ENCODE assay signal across 30 cellular contexts in the genomic region with DNA sequence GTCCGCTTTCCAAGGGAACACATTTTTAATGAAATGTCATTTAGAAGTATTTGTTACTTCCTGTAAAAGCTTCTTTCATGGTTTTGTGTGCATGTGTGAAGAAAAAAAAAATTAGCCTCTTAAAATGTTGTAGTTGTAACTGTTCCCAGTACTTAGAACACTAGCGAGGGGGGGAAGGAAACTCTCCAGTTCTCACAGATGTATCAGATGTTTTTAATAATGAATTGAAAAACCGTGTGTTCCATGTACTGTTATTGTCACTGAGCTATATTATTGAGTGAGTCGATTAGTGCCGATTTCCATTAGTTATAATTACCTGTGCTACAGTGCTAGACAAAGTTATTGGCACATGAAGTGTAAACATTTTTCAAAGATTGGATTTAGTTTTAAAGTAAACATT.
DNase-seq lines count a peak whose midpoint lies in the region; ATAC-seq and TF ChIP-seq lines count a peak whose summit lies in the region.
"Had no signal": no experiment of that assay in that cellular context is flagged by ENCODE, and none has a peak within 500 bp of the region (broad histone marks: within the 10 kb centered on the region; RNA-seq: fewer than 3 reads in every experiment).

No MANE protein-coding gene starts in this region.

- H3K27ac Mint-ChIP-seq in Calu3 (ENCODE audit: unreplicated experiment), result no peak overlapping the region
- H3K27ac Mint-ChIP-seq: activated CD4-positive, alpha-beta memory T cell treated with anti-CD3 and anti-CD28 coated beads, Interleukin-2, amount 10 ng/mL, durations not matched to agents 7 days and 5 days; activated naive CD4-positive, alpha-beta T cell treated with anti-CD3 and anti-CD28 coated beads for 36 hours; CD8-positive, alpha-beta T cell; dendritic cell treated with granulocyte-macrophage colony-stimulating factor and Interleukin-4, amounts not matched to agents 40 ng/mL and 50 ng/mL, for 4 days had no signal

- no peak overlapping the region for H3K4me3 ChIP-seq in fibroblast of the aortic adventitia (ENCODE audit: low read depth, low read length)
- H3K4me3 ChIP-seq: A549, body of pancreas, esophagus squamous epithelium, right atrium auricular region had no signal

- no peaks in the 10 kb centered on the region for H3K36me3 Mint-ChIP-seq in activated T-cell treated with anti-CD3 and anti-CD28 coated beads, Interleukin-2, amount 50 U/mL, for 4 hours (ENCODE audit: insufficient read depth)
- H3K36me3 Mint-ChIP-seq in Calu3 (ENCODE audit: insufficient read depth, unreplicated experiment), result no peaks in the 10 kb centered on the region
- H3K36me3 Mint-ChIP-seq: CD8-positive, alpha-beta T cell had no signal

- BruUV-seq in Calu3 (replicated peaks; lab: Mats Ljungman, UMichigan), result no TSS peak

- no peaks in the 10 kb centered on the region for H3K4me1 Mint-ChIP-seq in activated T-cell treated with anti-CD3 and anti-CD28 coated beads, Interleukin-2, amount 50 U/mL, for 4 hours (ENCODE audit: low read depth)
- no peaks in the 10 kb centered on the region for H3K4me1 Mint-ChIP-seq in Calu3 (ENCODE audit: low read depth, unreplicated experiment)
- H3K4me1 Mint-ChIP-seq: activated CD4-positive, alpha-beta memory T cell treated with anti-CD3 and anti-CD28 coated beads, Interleukin-2, amount 10 ng/mL, durations not matched to agents 7 days and 5 days; central memory CD8-positive, alpha-beta T cell had no signal

- DNase-seq in NOMO-1 treated with DMSO at 0.1 percent for 48 hours (lab: John Stamatoyannopoulos, UW; ENCODE audit: unreplicated experiment), result peak; percentile 8
- DNase-seq in NOMO-1 treated with dmso at 0.1 percent for 144 hours (lab: John Stamatoyannopoulos, UW; ENCODE audit: unreplicated experiment), result no peak
- peak; percentile 14 for DNase-seq in fibroblast of the aortic adventitia (ENCODE audit: low read depth)
- DNase-seq in activated T-cell treated with anti-CD3 and anti-CD28 coated beads, Interleukin-2, amount 50 U/mL, for 4 hours, result no peak
- DNase-seq in Calu3, result no peak
- DNase-seq: activated CD4-positive, alpha-beta memory T cell treated with anti-CD3 and anti-CD28 coated beads, Interleukin-2, amount 10 ng/mL, durations not matched to agents 7 days and 5 days; activated CD4-positive, alpha-beta T cell treated with anti-CD3 and anti-CD28 coated beads for 1 hour; activated CD8-positive, alpha-beta memory T cell treated with anti-CD3 and anti-CD28 coated beads, Interleukin-2, amount 50 U/mL, for 4 hours; activated naive CD4-positive, alpha-beta T cell treated with anti-CD3 and anti-CD28 coated beads for 36 hours; body of pancreas; CD8-positive, alpha-beta T cell; esophagus squamous epithelium; H9; head of caudate nucleus; Karpas-422; kidney; NCI-H1436; PC-3; posterior cingulate gyrus; stimulated activated CD4-positive, alpha-beta T cell treated with anti-CD3 and anti-CD28 coated beads, Interleukin-1b, Interleukin-23, amount 100 ng/mL, for 48 hours; stimulated activated naive CD4-positive, alpha-beta T cell treated with Interleukin-2 at 50 U/mL for 16 hours; T-helper 2 cell had no signal

- CTCF ChIA-PET in Calu3 (lab: Charles Lee), result no interaction called here

- peak; percentile 60; the same call in 2 of the 3 replicates for ATAC-seq in SK-N-SH treated with all-trans-retinoic acid at 6 μM for 48 hours
- ATAC-seq in GM18517 (IDR thresholded peaks at IDR 0.05; ENCODE audit: unreplicated experiment), result no peak
- ATAC-seq in GM18873 (IDR thresholded peaks at IDR 0.05; ENCODE audit: low FRiP score, unreplicated experiment), result no peak
- no peak for ATAC-seq in activated T-cell treated with anti-CD3 and anti-CD28 coated beads, Interleukin-2, amount 50 U/mL, for 4 hours
- ATAC-seq: A549; body of pancreas; CD8-positive, alpha-beta T cell; HepG2; PC-3 had no signal

- no peaks in the 10 kb centered on the region for H3K9me3 Mint-ChIP-seq in activated T-cell treated with anti-CD3 and anti-CD28 coated beads, Interleukin-2, amount 50 U/mL, for 4 hours
- no peaks in the 10 kb centered on the region for H3K9me3 Mint-ChIP-seq in Calu3 (ENCODE audit: low read depth, unreplicated experiment)
- H3K9me3 Mint-ChIP-seq: activated CD4-positive, alpha-beta memory T cell treated with anti-CD3 and anti-CD28 coated beads, Interleukin-2, amount 10 ng/mL, durations not matched to agents 7 days and 5 days; activated naive CD4-positive, alpha-beta T cell treated with anti-CD3 and anti-CD28 coated beads for 36 hours; CD8-positive, alpha-beta T cell; central memory CD8-positive, alpha-beta T cell; dendritic cell treated with granulocyte-macrophage colony-stimulating factor and Interleukin-4, amounts not matched to agents 40 ng/mL and 50 ng/mL, for 4 days; H9 had no signal

- H3K27me3 Mint-ChIP-seq in activated T-cell treated with anti-CD3 and anti-CD28 coated beads, Interleukin-2, amount 50 U/mL, for 4 hours (ENCODE audit: low read depth), result no peaks in the 10 kb centered on the region
- H3K27me3 Mint-ChIP-seq in Calu3 (ENCODE audit: unreplicated experiment), result no peaks in the 10 kb centered on the region
- H3K27me3 Mint-ChIP-seq: activated CD4-positive, alpha-beta memory T cell treated with anti-CD3 and anti-CD28 coated beads, Interleukin-2, amount 10 ng/mL, durations not matched to agents 7 days and 5 days; central memory CD8-positive, alpha-beta T cell; dendritic cell treated with granulocyte-macrophage colony-stimulating factor and Interleukin-4, amounts not matched to agents 40 ng/mL and 50 ng/mL, for 4 days had no signal

- TF ChIP-seq CTCF in fibroblast of the aortic adventitia (IDR thresholded peaks at IDR 0.05; ENCODE audit: insufficient read depth, low read length), result no peak
- TF ChIP-seq CTCF in Calu3 (IDR thresholded peaks at IDR 0.05; ENCODE audit: unreplicated experiment), result no peak

- no peak overlapping the region for H3K4me3 Mint-ChIP-seq in activated T-cell treated with anti-CD3 and anti-CD28 coated beads, Interleukin-2, amount 50 U/mL, for 4 hours
- no peak overlapping the region for H3K4me3 Mint-ChIP-seq in Calu3 (ENCODE audit: low read depth, unreplicated experiment)
- H3K4me3 Mint-ChIP-seq: activated CD4-positive, alpha-beta memory T cell treated with anti-CD3 and anti-CD28 coated beads, Interleukin-2, amount 10 ng/mL, durations not matched to agents 7 days and 5 days; activated naive CD4-positive, alpha-beta T cell treated with anti-CD3 and anti-CD28 coated beads for 36 hours; CD8-positive, alpha-beta T cell; central memory CD8-positive, alpha-beta T cell; dendritic cell treated with granulocyte-macrophage colony-stimulating factor and Interleukin-4, amounts not matched to agents 40 ng/mL and 50 ng/mL, for 4 days; H9 had no signal

- intact Hi-C loops in Calu3 (cut with micrococcal nuclease; ENCODE audit: unreplicated experiment), result no loop called here

TF ChIP-seq in SK-N-SH treated with all-trans-retinoic acid at 6 μM for 48 hours, 23 proteins besides CTCF, POLR2A, EP300 and RAD21:
- TF ChIP-seq TCF4 (CRISPR knock-in tag; IDR thresholded peaks at IDR 0.05; ENCODE audit: borderline replicate concordance) (peak; percentile 67; the same call in 1 of the 2 replicates), ISL1 (CRISPR knock-in tag; IDR thresholded peaks at IDR 0.05) (no peak), OSR1 (CRISPR knock-in tag; IDR thresholded peaks at IDR 0.05) (no peak)
TF ChIP-seq in SK-N-SH treated with all-trans-retinoic acid at 6 μM for 48 hours: peak in this region for 1.

Comparison
In these comparisons a context has a peak if more than half of its experiments do, and no peak if none do; other contexts are left out.
1. DNase-seq: peak in NOMO-1 treated with DMSO at 0.1 percent for 48 hours (single experiment) and fibroblast of the aortic adventitia (single experiment); none in NOMO-1 treated with dmso at 0.1 percent for 144 hours (single experiment), activated T-cell treated with anti-CD3 and anti-CD28 coated beads, Interleukin-2, amount 50 U/mL, for 4 hours (single experiment) and Calu3 (single experiment).